ENCODE assay signal across 18 cellular contexts in the genomic region with DNA sequence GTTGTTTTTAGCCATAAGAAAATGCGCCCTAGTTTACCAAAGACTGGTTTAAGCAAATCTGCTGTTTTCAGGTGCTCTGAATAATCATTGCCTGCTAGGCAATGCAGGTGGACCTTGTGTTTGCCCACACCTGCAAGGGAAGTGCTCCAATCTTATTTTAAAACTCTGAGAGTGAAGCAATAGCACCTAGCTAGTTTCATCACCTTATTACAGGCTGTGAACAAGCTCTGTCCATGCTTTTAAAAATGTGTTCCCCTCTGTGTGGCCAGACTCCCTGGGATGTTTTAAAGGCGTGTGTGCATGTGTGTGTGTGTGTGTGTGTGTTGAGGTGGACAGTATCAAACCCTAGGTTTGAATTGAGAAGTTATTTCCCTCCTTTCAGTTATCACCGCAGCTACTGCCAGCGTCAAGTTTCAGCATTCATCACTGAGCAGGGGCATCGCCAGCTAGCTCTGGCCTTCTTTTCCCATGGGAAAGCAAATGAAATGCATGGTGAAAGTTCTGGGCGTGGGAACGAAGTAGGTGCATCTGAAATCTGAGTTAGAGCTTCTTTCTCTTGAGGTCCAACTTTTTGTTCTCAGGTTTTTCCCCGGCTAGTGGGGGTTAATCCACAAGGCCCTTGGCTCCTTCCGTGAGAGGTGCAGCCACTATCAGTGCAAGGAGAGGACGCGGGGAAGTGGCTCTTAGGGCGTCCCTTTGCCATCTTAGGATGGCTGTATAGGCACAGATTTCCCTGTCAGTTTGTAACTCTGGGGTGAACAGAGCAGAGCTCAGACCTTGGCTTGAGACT. TPM values are rescaled to one million over a fixed set of nuclear protein-coding genes. Genes with fewer than 3 reads are reported as not detected.
DNase-seq lines count a peak whose midpoint lies in the region; ATAC-seq and TF ChIP-seq lines count a peak whose summit lies in the region.
"Had no signal": no experiment of that assay in that cellular context is flagged by ENCODE, and none has a peak within 500 bp of the region (broad histone marks: within the 10 kb centered on the region; RNA-seq: fewer than 3 reads in every experiment).

No MANE protein-coding gene starts in this region.

- H3K27ac ChIP-seq in neutrophil, result peak overlapping the region; percentile 67
- H3K27ac ChIP-seq: GM23248, left lung had no signal

- H3K4me3 Mint-ChIP-seq in CD14-positive monocyte, result no peak overlapping the region
- H3K4me3 Mint-ChIP-seq: activated T-helper 1 cell treated with anti-CD3 and anti-CD28 coated beads, Interleukin-12 subunit alpha, Interleukin-12 subunit beta, Interleukin-2, Interleukin-4 antibody, amounts not matched to agents 30 ng/mL and 10 ng/mL and 1 ng/mL, durations not matched to agents 14 hours and 24 hours and 36 hours; T-helper 2 cell treated with Interferon-gamma antibody and Interleukin-4, amounts not matched to agents 5 μg/mL and 100 μg/mL, for 36 hours had no signal

- H3K4me1 ChIP-seq in neutrophil (ENCODE audit: control insufficient read depth in 1 of 2, insufficient read depth in 1 of 2, low read depth in 1 of 2, low read length in 1 of 2), result peaks cover 38% of the 10 kb centered on the region in 2 experiments

- H3K4me1 Mint-ChIP-seq in CD14-positive monocyte, result peaks cover under 1% of the 10 kb centered on the region

- peaks cover 10% of the 10 kb centered on the region for H3K36me3 ChIP-seq in neutrophil

- ATAC-seq in GM21390 (IDR thresholded peaks at IDR 0.05; ENCODE audit: unreplicated experiment), result peak; percentile 14
- ATAC-seq in GM21825 (IDR thresholded peaks at IDR 0.05; ENCODE audit: unreplicated experiment), result no peak
- no peak for ATAC-seq in HG03025 (IDR thresholded peaks at IDR 0.05; ENCODE audit: low FRiP score, unreplicated experiment)
- ATAC-seq: activated naive CD4-positive, alpha-beta T cell treated with anti-CD3 and anti-CD28 coated beads, Interleukin-2, amount 50 U/mL, for 72 hours; left lung had no signal

- no peaks in the 10 kb centered on the region for H3K27me3 ChIP-seq in neutrophil
- H3K27me3 ChIP-seq: left lung had no signal

- H3K9me3 Mint-ChIP-seq in CD14-positive monocyte, result peaks cover 0 to 3% (median 0%) of the 10 kb centered on the region in 7 donors
- H3K9me3 Mint-ChIP-seq: activated naive CD4-positive, alpha-beta T cell treated with anti-CD3 and anti-CD28 coated beads, Interleukin-2, amount 50 U/mL, for 72 hours; activated T-helper 1 cell treated with anti-CD3 and anti-CD28 coated beads, Interleukin-12 subunit alpha, Interleukin-12 subunit beta, Interleukin-2, Interleukin-4 antibody, amounts not matched to agents 30 ng/mL and 10 ng/mL and 1 ng/mL, durations not matched to agents 14 hours and 24 hours and 36 hours; T-helper 2 cell treated with Interferon-gamma antibody and Interleukin-4, amounts not matched to agents 5 μg/mL and 100 μg/mL, for 36 hours had no signal

- peaks cover 37 to 59% of the 10 kb centered on the region in 2 donors for H3K36me3 Mint-ChIP-seq in CD14-positive monocyte

- DNase-seq in GM12865 (ENCODE audit: low read depth) (peak; percentile 92), RPMI8226 (peak; percentile 94), CD14-positive monocyte (ENCODE audit: low spot score) (no peak)
- DNase-seq: activated CD4-positive, CD25-positive, alpha-beta regulatory T cell; activated CD8-positive, alpha-beta memory T cell treated with anti-CD3 and anti-CD28 coated beads for 24 hours; AML-193; GM23248; NCI-H146; NCI-H2171; NCI-H69 had no signal

- H3K27ac Mint-ChIP-seq in CD14-positive monocyte, result peak overlapping the region in 3 of 7 donors; percentile 4 to 19 (median 16)
- H3K27ac Mint-ChIP-seq: activated naive CD4-positive, alpha-beta T cell treated with anti-CD3 and anti-CD28 coated beads, Interleukin-2, amount 50 U/mL, for 72 hours; activated T-helper 1 cell treated with anti-CD3 and anti-CD28 coated beads, Interleukin-12 subunit alpha, Interleukin-12 subunit beta, Interleukin-2, Interleukin-4 antibody, amounts not matched to agents 30 ng/mL and 10 ng/mL and 1 ng/mL, durations not matched to agents 14 hours and 24 hours and 36 hours; T-helper 2 cell treated with Interferon-gamma antibody and Interleukin-4, amounts not matched to agents 5 μg/mL and 100 μg/mL, for 36 hours had no signal

- H3K4me3 ChIP-seq in GM12865 (ENCODE audit: low read depth, low read length), result peak overlapping the region; percentile 46
- H3K4me3 ChIP-seq in neutrophil (ENCODE audit: low read depth in 1 of 2, low read length in 1 of 2), result peak overlapping the region; percentile 6 to 15
- H3K4me3 ChIP-seq: GM23248, left lung had no signal

- TF ChIP-seq CTCF in GM12865 (IDR thresholded peaks at IDR 0.05; ENCODE audit: insufficient read depth, low read depth, low read length, missing control alignments) (no peak), neutrophil (IDR thresholded peaks at IDR 0.05) (no peak), CD14-positive monocyte (IDR thresholded peaks at IDR 0.05) (no peak)

- no peaks in the 10 kb centered on the region for H3K9me3 ChIP-seq in neutrophil
- H3K9me3 ChIP-seq: left lung had no signal

- intact Hi-C loops in CD14-positive monocyte (cut with micrococcal nuclease), result no loop called here

- H3K27me3 Mint-ChIP-seq in CD14-positive monocyte (ENCODE audit: low read depth in 3 of 3), result peaks cover 0 to 5% (median 2%) of the 10 kb centered on the region in 3 donors

RNA-seq across cellular contexts. Expression of gene DUSP22, which starts 30.8 kb away (rescaled TPM):
- polyA plus RNA-seq in CD14-positive monocyte, result 100 to 1,000 TPM; 107 to 117 TPM
